ENCODE assay signal across 8 cellular contexts in genomic region chr19:13428352-13428751, GRCh38.
A peak's percentile ranks its signal among the peaks of the same experiment; 100 is the strongest.
DNase-seq lines count a peak whose midpoint lies in the region; FAIRE-seq and TF ChIP-seq lines count a peak whose summit lies in the region.

No MANE protein-coding gene starts in this region.

- H3K9ac ChIP-seq in adipocyte (ENCODE audit: low read length) = no peak overlapping the region
- H3K9ac ChIP-seq in neuronal stem cell (ENCODE audit: low read depth, low read length, poor library complexity) = no peak overlapping the region

- no peak overlapping the region for H3K27ac ChIP-seq in neuronal stem cell (replicated peaks; ENCODE audit: low read length)

- H3K27me3 ChIP-seq in adipocyte (replicated peaks; ENCODE audit: control insufficient read depth, insufficient read depth, low read length) (no peaks in the 10 kb centered on the region), neuronal stem cell (ENCODE audit: control insufficient read depth in 3 of 3, insufficient read depth in 3 of 3, low read depth in 1 of 3, low read length in 3 of 3) (no peaks in the 10 kb centered on the region)

- no peak overlapping the region for H2BK12ac ChIP-seq in neuronal stem cell (ENCODE audit: low read length)

- peaks cover 10% of the 10 kb centered on the region for H3K9me3 Mint-ChIP-seq in nephron

- no peak overlapping the region for H2BK5ac ChIP-seq in neuronal stem cell (ENCODE audit: low read length)

- H4K8ac ChIP-seq in neuronal stem cell (ENCODE audit: low read depth, low read length) = no peak overlapping the region

- WGBS in neuronal stem cell (ENCODE audit: extremely low coverage in 2 of 2, insufficient read length in 2 of 2, insufficient replicate concordance in 1 of 2), 2 donors = no CpG with 5 or more reads among the region's 9 CpGs

- no peak overlapping the region for H3K4ac ChIP-seq in neuronal stem cell (ENCODE audit: low read length)

- TF ChIP-seq CTCF in nephron (IDR thresholded peaks at IDR 0.05; ENCODE audit: unreplicated experiment in 3 of 3) = peak in 2 of 3 experiments; percentile 17 to 35

- no peaks in the 10 kb centered on the region for H3K4me1 ChIP-seq in adipocyte (ENCODE audit: control insufficient read depth, insufficient read depth, low read length)
- no peaks in the 10 kb centered on the region for H3K4me1 ChIP-seq in neuronal stem cell (ENCODE audit: control insufficient read depth in 2 of 2, insufficient read depth in 1 of 2, low read depth in 1 of 2, low read length in 2 of 2)

- no peak overlapping the region for H3K4me3 Mint-ChIP-seq in nephron

- no peaks in the 10 kb centered on the region for H3K4me1 Mint-ChIP-seq in nephron

- H2BK15ac ChIP-seq in neuronal stem cell (ENCODE audit: low read length) = no peak overlapping the region

- no peak overlapping the region for H3K4me2 ChIP-seq in neuronal stem cell (ENCODE audit: insufficient read depth, low read length, poor library complexity, severe bottlenecking)

- no peak overlapping the region for H4K91ac ChIP-seq in neuronal stem cell (ENCODE audit: low read depth, low read length, poor library complexity)

- no peaks in the 10 kb centered on the region for H3K36me3 Mint-ChIP-seq in nephron (ENCODE audit: low read depth)

- H3K18ac ChIP-seq in neuronal stem cell (ENCODE audit: low read length) = no peak overlapping the region

- H3K4me3 ChIP-seq in adipocyte (ENCODE audit: low read length) (no peak overlapping the region), neuronal stem cell (ENCODE audit: low read length in 2 of 2) (no peak overlapping the region)

- H3K27me3 Mint-ChIP-seq in nephron (ENCODE audit: low read depth) = no peaks in the 10 kb centered on the region

- H3K14ac ChIP-seq in neuronal stem cell (ENCODE audit: low read length) = no peak overlapping the region

- H3K27ac Mint-ChIP-seq in nephron = no peak overlapping the region

- H2AFZ ChIP-seq in neuronal stem cell (ENCODE audit: low read length) = no peak overlapping the region

- no peaks in the 10 kb centered on the region for H3K36me3 ChIP-seq in adipocyte (ENCODE audit: control insufficient read depth, insufficient read depth, low read length, severe bottlenecking)
- H3K36me3 ChIP-seq in neuronal stem cell (replicated peaks in 1 of 2; ENCODE audit: control insufficient read depth in 2 of 2, insufficient read depth in 2 of 2, low read length in 2 of 2) = no peaks in the 10 kb centered on the region

- H2AK5ac ChIP-seq in neuronal stem cell (ENCODE audit: low read depth, low read length) = no peak overlapping the region

- DNase-seq in DMS53 (lab: John Stamatoyannopoulos, UW) (peak; percentile 34), DMS53 treated with DMSO at 0.1 percent for 48 hours (lab: John Stamatoyannopoulos, UW; ENCODE audit: unreplicated experiment) (no peak), HTR-8/SVneo (ENCODE audit: insufficient read length, low spot score) (peak; percentile 30), adipocyte (ENCODE audit: low read depth) (peak; percentile 19), neuronal stem cell (ENCODE audit: low spot score) (no peak)
- DNase-seq in activated CD4-positive, CD25-positive, alpha-beta regulatory T cell treated with anti-CD3 and anti-CD28 coated beads, Interleukin-2, amount 50 U/mL, for 72 hours = no peak
- no peak for DNase-seq in activated CD8-positive, alpha-beta memory T cell treated with anti-CD3 and anti-CD28 coated beads, Interleukin-2, amount 50 U/mL, for 4 hours

- H3K79me1 ChIP-seq in neuronal stem cell (ENCODE audit: low read depth, low read length) = no peaks in the 10 kb centered on the region

- no peak overlapping the region for H3K23ac ChIP-seq in neuronal stem cell (ENCODE audit: low read depth, low read length, poor library complexity)

- H3K9me3 ChIP-seq in adipocyte (ENCODE audit: control insufficient read depth, low read length) = no peaks in the 10 kb centered on the region
- peaks cover 0 to 4% of the 10 kb centered on the region in 2 donors for H3K9me3 ChIP-seq in neuronal stem cell (replicated peaks in 1 of 2; ENCODE audit: control insufficient read depth in 2 of 2, insufficient read depth in 1 of 2, low read depth in 1 of 2, low read length in 2 of 2)

- peak; percentile 38 for FAIRE-seq in HTR-8/SVneo (lab: Jason Lieb, UNC)

- H2BK120ac ChIP-seq in neuronal stem cell (ENCODE audit: low read depth, low read length) = no peak overlapping the region

Comparison
In these comparisons a context has a peak if more than half of its experiments do, and no peak if none do; other contexts are left out.
1. DNase-seq: peak in DMS53 (single experiment), HTR-8/SVneo (single experiment) and adipocyte (single experiment); none in DMS53 treated with DMSO at 0.1 percent for 48 hours (single experiment), activated CD4-positive, CD25-positive, alpha-beta regulatory T cell treated with anti-CD3 and anti-CD28 coated beads, Interleukin-2, amount 50 U/mL, for 72 hours (single experiment), neuronal stem cell (single experiment) and activated CD8-positive, alpha-beta memory T cell treated with anti-CD3 and anti-CD28 coated beads, Interleukin-2, amount 50 U/mL, for 4 hours (single experiment).